Comparison of ENCODE assay signal across 8 cellular contexts in genomic region chr6:28383235-28384142, GRCh38. TPM values are rescaled to one million over a fixed set of nuclear protein-coding genes. Genes with fewer than 3 reads are reported as not detected.
DNase-seq lines count a peak whose midpoint lies in the region; ATAC-seq, FAIRE-seq and TF ChIP-seq lines count a peak whose summit lies in the region.

No MANE protein-coding gene starts in this region.

- H3K79me2 ChIP-seq in DOHH2 (ENCODE audit: control insufficient read depth, low read length) = peaks cover 8% of the 10 kb centered on the region
- H3K79me2 ChIP-seq in smooth muscle cell (ENCODE audit: low read depth) = peaks cover 17% of the 10 kb centered on the region

- WGBS in smooth muscle cell (ENCODE audit: low lambda C conversion rate) = 13% methylated on average over 31 of the region's 31 CpGs

- H3K27me3 ChIP-seq in DOHH2 (ENCODE audit: control insufficient read depth, low read length) (no peaks in the 10 kb centered on the region), smooth muscle cell (ENCODE audit: low read depth) (no peaks in the 10 kb centered on the region)

- peak overlapping the region; percentile 7; the same call in 1 of the 2 replicates for H3K4me3 ChIP-seq in DOHH2 (ENCODE audit: low read length)
- peak overlapping the region; percentile 82 to 89 for H3K4me3 ChIP-seq in kidney (ENCODE audit: low read length in 2 of 2)
- peak overlapping the region; percentile 64 for H3K4me3 ChIP-seq in smooth muscle cell

- H3K9me2 ChIP-seq in DOHH2 (replicated peaks; ENCODE audit: control insufficient read depth, low read length) = no peaks in the 10 kb centered on the region

- H3F3A ChIP-seq in DOHH2 (ENCODE audit: control insufficient read depth, insufficient read depth) = no peaks in the 10 kb centered on the region
- H3F3A ChIP-seq in smooth muscle cell (ENCODE audit: low read depth) = peaks cover 10% of the 10 kb centered on the region

- H3K27ac ChIP-seq in DOHH2 (ENCODE audit: low read depth, low read length) (no peak overlapping the region), kidney (ENCODE audit: low read depth in 2 of 2, low read length in 2 of 2) (peak overlapping the region; percentile 65 to 78), smooth muscle cell (ENCODE audit: low read depth) (peak overlapping the region; percentile 60)

- H3K36me3 ChIP-seq in DOHH2 (ENCODE audit: control insufficient read depth, low read length) (peaks cover 51% of the 10 kb centered on the region), kidney (ENCODE audit: control insufficient read depth in 1 of 2, insufficient read depth in 2 of 2, low read length in 2 of 2) (peaks cover 3 to 15% of the 10 kb centered on the region in 2 donors), smooth muscle cell (ENCODE audit: low read depth) (peaks cover 27% of the 10 kb centered on the region)

- H2AFZ ChIP-seq in smooth muscle cell (ENCODE audit: low read depth) = peak overlapping the region; percentile 81

- H3K9ac ChIP-seq in kidney (ENCODE audit: low read length in 2 of 2) (peak overlapping the region; percentile 11 to 70), smooth muscle cell (ENCODE audit: low read depth) (peak overlapping the region; percentile 49)

- peak overlapping the region; percentile 25; the same call in 1 of the 2 replicates for H3K4me2 ChIP-seq in DOHH2 (ENCODE audit: low read length)
- peak overlapping the region; percentile 84 for H3K4me2 ChIP-seq in smooth muscle cell

- H3K4me1 ChIP-seq in DOHH2 (ENCODE audit: control insufficient read depth, low read length) (no peaks in the 10 kb centered on the region), kidney (ENCODE audit: control insufficient read depth in 1 of 2, insufficient read depth in 1 of 2, low read depth in 1 of 2, low read length in 2 of 2) (no peaks in the 10 kb centered on the region), smooth muscle cell (ENCODE audit: low read depth) (peaks cover 6% of the 10 kb centered on the region)

- FAIRE-seq in HTR-8/SVneo (lab: Jason Lieb, UNC) (peak; percentile 89), colon (lab: Jason Lieb, UNC) (peak; percentile 14), kidney (lab: Jason Lieb, UNC) (no peak)

- H4K20me1 ChIP-seq in DOHH2 (ENCODE audit: control insufficient read depth, insufficient read depth, low read depth, low read length) (no peaks in the 10 kb centered on the region), smooth muscle cell (ENCODE audit: low read depth) (no peaks in the 10 kb centered on the region)

- H3K9me3 ChIP-seq in DOHH2 (ENCODE audit: control insufficient read depth, insufficient read depth, low read length) = no peaks in the 10 kb centered on the region
- H3K9me3 ChIP-seq in kidney (ENCODE audit: control insufficient read depth in 1 of 2, low read length in 2 of 2) = no peaks in the 10 kb centered on the region
- peaks cover 11% of the 10 kb centered on the region for H3K9me3 ChIP-seq in smooth muscle cell (replicated peaks; ENCODE audit: low read depth)

- peak; percentile 89 for ATAC-seq in GM21390 (IDR thresholded peaks at IDR 0.05; ENCODE audit: unreplicated experiment)

- intact Hi-C loops in kidney (cut with DNase I) = no loop called here

- DNase-seq in HTR-8/SVneo (ENCODE audit: insufficient read length, low spot score) = peak; percentile 83
- DNase-seq in SW480 (ENCODE audit: low spot score) = peak; percentile 85
- peak; percentile 93 for DNase-seq in kidney
- DNase-seq in smooth muscle cell (lab: John Stamatoyannopoulos, UW; ENCODE audit: unreplicated experiment) = peak; percentile 30
- DNase-seq in T1000 (lab: John Stamatoyannopoulos, UW) = no peak

- TF ChIP-seq CTCF in DOHH2 (IDR thresholded peaks at IDR 0.05; ENCODE audit: low read depth, low read length, poor library complexity, severe bottlenecking) = no peak
- peak; percentile 40 for TF ChIP-seq CTCF in kidney (IDR thresholded peaks at IDR 0.05; ENCODE audit: borderline replicate concordance, extremely low read depth, insufficient read depth)
- TF ChIP-seq CTCF in smooth muscle cell (IDR thresholded peaks at IDR 0.05; ENCODE audit: borderline replicate concordance, insufficient read depth, poor library complexity, severe bottlenecking) = peak; percentile 45

RNA-seq across cellular contexts. Expression of gene ZSCAN12, which starts 16.1 kb away (rescaled TPM):
- 7.9 TPM for total RNA-seq in kidney
- polyA plus RNA-seq in kidney (ENCODE audit: insufficient read depth, low read depth, low replicate concordance) = 1.3 TPM
- 6.6 and 6.8 TPM in 2 replicates for total RNA-seq in smooth muscle cell
- 1.3 and 3.2 TPM in 2 replicates for polyA plus RNA-seq in smooth muscle cell

RNA-seq across cellular contexts. Expression of gene ZKSCAN3, which starts 33.7 kb away (rescaled TPM):
- total RNA-seq in kidney = 8.3 TPM
- 3.5 TPM for polyA plus RNA-seq in kidney (ENCODE audit: insufficient read depth, low read depth, low replicate concordance)
- total RNA-seq in smooth muscle cell = 5.2 and 7.9 TPM in 2 replicates
- 1.7 and 3.6 TPM in 2 replicates for polyA plus RNA-seq in smooth muscle cell

RNA-seq across cellular contexts. Expression of gene ZSCAN31, which starts 47.5 kb away (rescaled TPM):
- total RNA-seq in kidney (6.3 TPM), smooth muscle cell (1.5 and 1.9 TPM in 2 replicates)
- polyA plus RNA-seq in kidney (ENCODE audit: insufficient read depth, low read depth, low replicate concordance) (4.1 TPM), smooth muscle cell (1.1 and 6.2 TPM in 2 replicates)

RNA-seq across cellular contexts. Expression of gene ZSCAN23, which starts 59.8 kb away (rescaled TPM):
- total RNA-seq in kidney (5.5 TPM), smooth muscle cell (1.6 and 2.7 TPM in 2 replicates)
- polyA plus RNA-seq in kidney (ENCODE audit: insufficient read depth, low read depth, low replicate concordance) (0.49 TPM), smooth muscle cell (0.60 and 0.94 TPM in 2 replicates)

Comparison
In these comparisons a context has a peak if more than half of its experiments do, and no peak if none do; other contexts are left out.
1. H3K4me3 ChIP-seq: peak in every context shown above with its lines; median percentile 86 in kidney; 64 in smooth muscle cell; 7 in DOHH2.